Comparison of ENCODE assay signal across 1 cellular context in the genomic region with DNA sequence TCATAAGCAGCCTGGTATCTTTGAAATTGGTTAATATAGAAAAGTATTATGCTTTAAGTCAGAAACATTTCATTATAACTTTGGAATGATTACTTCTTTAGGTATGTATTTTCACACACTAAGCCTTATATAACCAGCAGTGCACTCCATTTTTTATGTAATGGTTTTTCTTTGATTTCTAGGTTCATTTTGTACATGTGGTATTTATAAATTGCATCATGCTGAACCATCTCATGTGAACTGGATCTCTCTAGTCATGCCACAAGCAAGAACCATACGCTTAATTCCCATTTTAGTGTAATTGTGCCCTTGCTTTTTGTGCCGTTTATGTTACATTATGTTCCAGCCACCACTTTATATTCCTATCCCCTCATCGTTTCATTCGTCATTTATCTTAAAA.
TF ChIP-seq lines count a peak whose summit lies in the region.

No MANE protein-coding gene starts in this region.

TF ChIP-seq in WTC11, 78 proteins besides CTCF, POLR2A, EP300 and RAD21 (continued from another document):
- TF ChIP-seq, protein P1, sequence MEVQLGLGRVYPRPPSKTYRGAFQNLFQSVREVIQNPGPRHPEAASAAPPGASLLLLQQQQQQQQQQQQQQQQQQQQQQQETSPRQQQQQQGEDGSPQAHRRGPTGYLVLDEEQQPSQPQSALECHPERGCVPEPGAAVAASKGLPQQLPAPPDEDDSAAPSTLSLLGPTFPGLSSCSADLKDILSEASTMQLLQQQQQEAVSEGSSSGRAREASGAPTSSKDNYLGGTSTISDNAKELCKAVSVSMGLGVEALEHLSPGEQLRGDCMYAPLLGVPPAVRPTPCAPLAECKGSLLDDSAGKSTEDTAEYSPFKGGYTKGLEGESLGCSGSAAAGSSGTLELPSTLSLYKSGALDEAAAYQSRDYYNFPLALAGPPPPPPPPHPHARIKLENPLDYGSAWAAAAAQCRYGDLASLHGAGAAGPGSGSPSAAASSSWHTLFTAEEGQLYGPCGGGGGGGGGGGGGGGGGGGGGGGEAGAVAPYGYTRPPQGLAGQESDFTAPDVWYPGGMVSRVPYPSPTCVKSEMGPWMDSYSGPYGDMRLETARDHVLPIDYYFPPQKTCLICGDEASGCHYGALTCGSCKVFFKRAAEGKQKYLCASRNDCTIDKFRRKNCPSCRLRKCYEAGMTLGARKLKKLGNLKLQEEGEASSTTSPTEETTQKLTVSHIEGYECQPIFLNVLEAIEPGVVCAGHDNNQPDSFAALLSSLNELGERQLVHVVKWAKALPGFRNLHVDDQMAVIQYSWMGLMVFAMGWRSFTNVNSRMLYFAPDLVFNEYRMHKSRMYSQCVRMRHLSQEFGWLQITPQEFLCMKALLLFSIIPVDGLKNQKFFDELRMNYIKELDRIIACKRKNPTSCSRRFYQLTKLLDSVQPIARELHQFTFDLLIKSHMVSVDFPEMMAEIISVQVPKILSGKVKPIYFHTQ (CRISPR knock-in tag; IDR thresholded peaks at IDR 0.05): no peak
